In genomic region chr12:88870000-88870737, GRCh38 we compare ENCODE assay signal across 1 cellular context.
TF ChIP-seq lines count a peak whose summit lies in the region.

No MANE protein-coding gene starts in this region.

TF ChIP-seq in GM12878, 131 proteins besides CTCF, POLR2A, EP300 and RAD21 (continued from another document):
- TF ChIP-seq RELB (IDR thresholded peaks at IDR 0.05; ENCODE audit: low read depth) (peak; percentile 87), MEF2A (IDR thresholded peaks at IDR 0.05; ENCODE audit: insufficient read depth, low read depth, low read length) (0 out of 2 replicates have a peak, but pooled peaks have one; percentile 1)
